ENCODE assay signal across 8 cellular contexts in genomic region chr9:37464426-37465248, GRCh38. TPM values are rescaled to one million over a fixed set of nuclear protein-coding genes. Genes with fewer than 3 reads are reported as not detected.
DNase-seq lines count a peak whose midpoint lies in the region; ATAC-seq and TF ChIP-seq lines count a peak whose summit lies in the region.

No MANE protein-coding gene starts in this region.

- peaks cover 11% of the 10 kb centered on the region for H3K36me3 ChIP-seq in NT2/D1 (ENCODE audit: insufficient read depth, insufficient read length, low read length)
- H3K36me3 ChIP-seq in neuron (ENCODE audit: insufficient read depth, low read length): no peaks in the 10 kb centered on the region
- H3K36me3 ChIP-seq in tibial nerve: no peaks in the 10 kb centered on the region

- H3K4me1 ChIP-seq in NT2/D1 (ENCODE audit: insufficient read depth, insufficient read length) (peaks cover 3% of the 10 kb centered on the region), neuron (ENCODE audit: insufficient read depth, low read length) (peaks cover 21% of the 10 kb centered on the region), tibial nerve (peaks cover 0 to 44% (median 23%) of the 10 kb centered on the region in 4 donors)

- DNase-seq in C1 segment of cervical spinal cord (lab: John Stamatoyannopoulos, UW) (peak in 10 of 14 donors; percentile 62 to 91 (median 85)), NT2/D1 (ENCODE audit: low read depth, low spot score) (no peak), fibroblast of the conjunctiva (ENCODE audit: low read depth) (peak; percentile 34), tibial nerve (ENCODE audit: low spot score in 2 of 2) (peak; percentile 53 to 63)
- DNase-seq in activated T-helper 9 cell treated with anti-CD3 and anti-CD28 coated beads, Interleukin-2, amount 50 U/mL, for 16 hours (ENCODE audit: low read depth): peak; percentile 53

- H3K9ac ChIP-seq in NT2/D1 (ENCODE audit: insufficient read length, low read depth): peak overlapping the region; percentile 98

- no peaks in the 10 kb centered on the region for H3K9me3 ChIP-seq in NT2/D1 (ENCODE audit: insufficient read depth, low read length)
- H3K9me3 ChIP-seq in neuron (ENCODE audit: low read length): no peaks in the 10 kb centered on the region
- no peaks in the 10 kb centered on the region for H3K9me3 ChIP-seq in tibial nerve

- ATAC-seq in GM19025 (IDR thresholded peaks at IDR 0.05; ENCODE audit: low read depth, unreplicated experiment) (peak; percentile 16), HG03159 (IDR thresholded peaks at IDR 0.05; ENCODE audit: unreplicated experiment) (peak; percentile 38)

- TF ChIP-seq CTCF in tibial nerve (IDR thresholded peaks at IDR 0.05): no peak

- WGBS in tibial nerve, 2 donors: 0% methylated on average over 20 to 44 of the region's 47 CpGs

- H2AFZ ChIP-seq in neuron (ENCODE audit: low read depth, low read length): peak overlapping the region; percentile 1

- peak; percentile 17 to 30 for TF ChIP-seq POLR2A in tibial nerve (IDR thresholded peaks at IDR 0.05)

- H3K4me3 ChIP-seq in NT2/D1 (ENCODE audit: insufficient read length, low read depth): peak overlapping the region; percentile 86
- H3K4me3 ChIP-seq in neuron (ENCODE audit: low read length): peak overlapping the region; percentile 86
- peak overlapping the region; percentile 59 to 97 (median 80) for H3K4me3 ChIP-seq in tibial nerve

- peak in 1 of 2 donors; percentile 6 for TF ChIP-seq EP300 in tibial nerve (IDR thresholded peaks at IDR 0.05)

- peak overlapping the region; percentile 96 to 97 (median 97) for H3K27ac ChIP-seq in tibial nerve

- H3K27me3 ChIP-seq in NT2/D1 (ENCODE audit: insufficient read depth, insufficient read length): no peaks in the 10 kb centered on the region
- H3K27me3 ChIP-seq in neuron (ENCODE audit: insufficient read depth, low read length): no peaks in the 10 kb centered on the region
- H3K27me3 ChIP-seq in tibial nerve: no peaks in the 10 kb centered on the region

RNA-seq across cellular contexts. Expression of gene ZBTB5, which starts 0.6 kb away (rescaled TPM):
- 10 to 100 TPM in 3 of 4 donors, 1 to 10 TPM in 1; 9.6 to 15.1 (median 13.5) TPM for total RNA-seq in tibial nerve

RNA-seq across cellular contexts. Expression of gene POLR1E, which starts 21.1 kb away (rescaled TPM):
- 10 to 100 TPM; 14.1 to 22.1 (median 16.4) TPM for total RNA-seq in tibial nerve

RNA-seq across cellular contexts. Expression of gene GRHPR, which starts 42.1 kb away (rescaled TPM):
- 100 to 1,000 TPM; 175 to 250 (median 200) TPM for total RNA-seq in tibial nerve
